Comparison of ENCODE assay signal across 29 cellular contexts in the genomic region with DNA sequence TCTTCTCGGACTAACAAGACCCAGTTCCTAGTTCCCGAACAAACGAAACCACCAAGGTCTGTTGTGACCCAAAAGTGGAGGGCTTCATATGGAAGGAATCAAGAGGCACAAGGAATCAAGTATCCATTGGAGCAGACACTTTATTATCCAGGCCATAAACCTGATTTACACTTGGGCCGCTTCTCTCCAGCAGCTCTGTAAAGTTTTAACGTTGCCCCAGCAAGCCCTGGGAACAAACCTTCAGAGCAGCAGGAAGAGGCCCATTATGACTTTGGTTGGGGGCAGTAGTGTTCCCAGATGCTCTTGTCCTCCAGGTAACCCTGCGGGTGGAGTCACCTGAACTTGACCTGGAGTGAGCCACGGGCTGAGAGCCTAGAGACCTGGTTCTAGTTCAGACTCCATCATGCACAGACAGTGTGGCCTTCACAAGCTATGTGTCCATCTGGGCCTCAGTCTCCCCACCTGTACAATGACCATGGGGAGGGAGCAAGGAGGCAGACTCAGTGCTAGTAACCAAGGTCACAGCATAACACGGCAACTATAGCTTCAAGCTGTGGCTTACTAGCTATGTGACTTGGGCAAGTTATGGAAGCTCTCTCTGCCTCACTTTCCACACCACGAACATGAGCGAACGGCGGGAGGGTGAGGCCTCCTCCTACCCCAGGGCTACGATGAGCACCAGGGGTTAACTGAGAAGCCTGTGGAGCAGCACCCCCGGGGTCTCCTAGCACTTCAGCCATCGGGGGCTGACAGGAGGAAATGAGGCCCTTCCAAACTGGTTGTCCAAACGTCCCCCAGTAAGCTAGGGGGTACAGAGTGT.
A peak's percentile ranks its signal among the peaks of the same experiment; 100 is the strongest.
DNase-seq lines count a peak whose midpoint lies in the region; ATAC-seq and TF ChIP-seq lines count a peak whose summit lies in the region.
"Had no signal": no experiment of that assay in that cellular context is flagged by ENCODE, and none has a peak within 500 bp of the region (broad histone marks: within the 10 kb centered on the region; RNA-seq: fewer than 3 reads in every experiment).

No MANE protein-coding gene starts in this region.

- intact Hi-C loops in stomach (cut with DNase I; ENCODE audit: low total_unique reads), result no loop called here

- TF ChIP-seq CTCF in chondrocyte (IDR thresholded peaks at IDR 0.05), result no peak
- TF ChIP-seq CTCF in nephron (IDR thresholded peaks at IDR 0.05; ENCODE audit: unreplicated experiment in 3 of 3), result no peak
- TF ChIP-seq CTCF in stomach (IDR thresholded peaks at IDR 0.05), result no peak

- no peaks in the 10 kb centered on the region for H3K36me3 ChIP-seq in stomach
- H3K36me3 ChIP-seq: BLaER1 treated with 17β-estradiol and CSF1 and Interleukin-3, amounts not matched to agents 10 nM and 100 nM; esophagus squamous epithelium; tibial nerve had no signal

- peaks cover 2% of the 10 kb centered on the region for H3K36me3 Mint-ChIP-seq in chondrocyte (ENCODE audit: low read depth)
- H3K36me3 Mint-ChIP-seq in nephron (ENCODE audit: low read depth), result no peaks in the 10 kb centered on the region

- H3K4me3 Mint-ChIP-seq in chondrocyte (ENCODE audit: unreplicated experiment) (no peak overlapping the region), nephron (peak overlapping the region in 1 of 3 experiments; percentile 24)
- H3K4me3 Mint-ChIP-seq: dendritic cell treated with granulocyte-macrophage colony-stimulating factor and Interleukin-4, amounts not matched to agents 40 ng/mL and 50 ng/mL, for 4 days had no signal

- H3K4me1 Mint-ChIP-seq in chondrocyte (ENCODE audit: low read depth) (peaks cover 47% of the 10 kb centered on the region), nephron (peaks cover 10% of the 10 kb centered on the region)

- H3K4me3 ChIP-seq in stomach, result no peak overlapping the region
- H3K4me3 ChIP-seq: BLaER1 treated with 17β-estradiol and CSF1 and Interleukin-3, amounts not matched to agents 10 nM and 100 nM; esophagus squamous epithelium; GM12878; PC-9; tibial nerve had no signal

- no peak overlapping the region for H3K27ac ChIP-seq in stomach
- H3K27ac ChIP-seq: BLaER1 treated with 17β-estradiol and CSF1 and Interleukin-3, amounts not matched to agents 10 nM and 100 nM; esophagus squamous epithelium; parathyroid adenoma; PC-9; tibial nerve had no signal

- ATAC-seq in GM18505 (IDR thresholded peaks at IDR 0.05; ENCODE audit: unreplicated experiment), result no peak
- ATAC-seq: GM12878, left cardiac atrium had no signal

- H3K4me1 ChIP-seq in stomach, result no peaks in the 10 kb centered on the region
- H3K4me1 ChIP-seq: esophagus squamous epithelium, parathyroid adenoma, tibial nerve had no signal

- H3K27me3 ChIP-seq in stomach, result peaks cover 0 to 5% (median 0%) of the 10 kb centered on the region in 3 donors
- H3K27me3 ChIP-seq: BLaER1 treated with 17β-estradiol and CSF1 and Interleukin-3, amounts not matched to agents 10 nM and 100 nM; esophagus squamous epithelium had no signal

- no peaks in the 10 kb centered on the region for H3K9me3 ChIP-seq in stomach
- H3K9me3 ChIP-seq: BLaER1 treated with 17β-estradiol and CSF1 and Interleukin-3, amounts not matched to agents 10 nM and 100 nM; esophagus squamous epithelium; tibial nerve had no signal

- H3K9me3 Mint-ChIP-seq in chondrocyte (ENCODE audit: low read depth) (no peaks in the 10 kb centered on the region), nephron (no peaks in the 10 kb centered on the region)
- H3K9me3 Mint-ChIP-seq: dendritic cell treated with granulocyte-macrophage colony-stimulating factor and Interleukin-4, amounts not matched to agents 40 ng/mL and 50 ng/mL, for 4 days had no signal

- H3K27ac Mint-ChIP-seq in chondrocyte (ENCODE audit: unreplicated experiment) (peak overlapping the region; percentile 32), nephron (peak overlapping the region in 2 of 3 experiments; percentile 54 to 88)
- H3K27ac Mint-ChIP-seq: dendritic cell treated with granulocyte-macrophage colony-stimulating factor and Interleukin-4, amounts not matched to agents 40 ng/mL and 50 ng/mL, for 4 days had no signal

- 77 to 86% (median 79%) methylated on average over 16 of the region's 16 CpGs for WGBS in stomach, 5 donors

- TF ChIP-seq POLR2A in stomach (IDR thresholded peaks at IDR 0.05) (no peak), GM18505 (IDR thresholded peaks at IDR 0.05; ENCODE audit: borderline replicate concordance, extremely low read depth, insufficient read depth, insufficient read length) (no peak)

- CTCF ChIA-PET in HEK293T (lab: Yijun Ruan, JAX), result no interaction called here

- POLR2A ChIA-PET in HEK293T (lab: Yijun Ruan, JAX), result no interaction called here

- TF ChIP-seq EP300 in stomach (IDR thresholded peaks at IDR 0.05), result no peak

- H3K27me3 Mint-ChIP-seq in chondrocyte (ENCODE audit: low read depth), result no peaks in the 10 kb centered on the region
- H3K27me3 Mint-ChIP-seq in nephron (ENCODE audit: low read depth), result peaks cover 10% of the 10 kb centered on the region

- DNase-seq in HEK293T (ENCODE audit: extremely low spot score) (no peak), chondrocyte (ENCODE audit: low spot score) (peak; percentile 59), stomach (peak; percentile 21), cerebellum (ENCODE audit: low spot score) (no peak), SIG-M5 (lab: John Stamatoyannopoulos, UW) (no peak)
- DNase-seq: activated CD4-positive, alpha-beta T cell treated with anti-CD3 and anti-CD28 coated beads for 48 hours; activated CD8-positive, alpha-beta memory T cell treated with anti-CD3 and anti-CD28 coated beads for 24 hours; activated T-cell treated with anti-CD3 and anti-CD28 coated beads for 4 hours; caudate nucleus; COR-L47; esophagus squamous epithelium; Karpas-422; left cardiac atrium; NCI-H1417; NCI-H2029 treated with DMSO at 0.1 percent for 48 hours; NCI-H226; NCI-H526 treated with DMSO at 0.1 percent for 48 hours; NK-92 treated with Interleukin-12 subunit alpha and Interleukin-12 subunit beta, amount 100 ng/mL, for 24 hours; PC-9; SHP77 treated with DMSO at 0.1 percent for 48 hours; stimulated activated CD4-positive, alpha-beta T cell treated with anti-CD3 and anti-CD28 coated beads, Interleukin-12 subunit alpha, Interleukin-12 subunit beta, amount 100 ng/mL, for 4 hours; stimulated activated CD4-positive, alpha-beta T cell treated with anti-CD3 and anti-CD28 coated beads, Interleukin-2, amount 100 ng/mL, for 48 hours had no signal

TF ChIP-seq in HEK293T, 16 proteins besides CTCF, POLR2A, EP300 and RAD21:
- TF ChIP-seq, protein P1, sequence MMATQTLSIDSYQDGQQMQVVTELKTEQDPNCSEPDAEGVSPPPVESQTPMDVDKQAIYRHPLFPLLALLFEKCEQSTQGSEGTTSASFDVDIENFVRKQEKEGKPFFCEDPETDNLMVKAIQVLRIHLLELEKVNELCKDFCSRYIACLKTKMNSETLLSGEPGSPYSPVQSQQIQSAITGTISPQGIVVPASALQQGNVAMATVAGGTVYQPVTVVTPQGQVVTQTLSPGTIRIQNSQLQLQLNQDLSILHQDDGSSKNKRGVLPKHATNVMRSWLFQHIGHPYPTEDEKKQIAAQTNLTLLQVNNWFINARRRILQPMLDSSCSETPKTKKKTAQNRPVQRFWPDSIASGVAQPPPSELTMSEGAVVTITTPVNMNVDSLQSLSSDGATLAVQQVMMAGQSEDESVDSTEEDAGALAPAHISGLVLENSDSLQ (IDR thresholded peaks at IDR 0.05), result 0 out of 2 replicates have a peak, but pooled peaks have one; percentile 15
- TF ChIP-seq SP1 (IDR thresholded peaks at IDR 0.05), result no peak
- no peak for TF ChIP-seq FOXA1 (IDR thresholded peaks at IDR 0.05)
- no peak for TF ChIP-seq TARDBP (IDR thresholded peaks at IDR 0.05)
- no peak for TF ChIP-seq HDGF (IDR thresholded peaks at IDR 0.05; ENCODE audit: borderline replicate concordance)
TF ChIP-seq in HEK293T: peak in this region for 1.

Comparison
In these comparisons a context has a peak if more than half of its experiments do, and no peak if none do; other contexts are left out.
1. DNase-seq: peak in chondrocyte (single experiment) and stomach (single experiment); none in HEK293T (single experiment), cerebellum (single experiment) and SIG-M5 (single experiment).